ENCODE assay signal across 23 cellular contexts in genomic region chr4:120691106-120691505, GRCh38.
"Had no signal": no experiment of that assay in that cellular context is flagged by ENCODE, and none has a peak within 500 bp of the region (broad histone marks: within the 10 kb centered on the region; RNA-seq: fewer than 3 reads in every experiment).

No MANE protein-coding gene starts in this region.

- DNase-seq: activated CD4-positive, alpha-beta T cell treated with anti-CD3 and anti-CD28 coated beads, Interleukin-2, amount 10 ng/mL, durations not matched to agents 7 days and 5 days; activated CD4-positive, CD25-positive, alpha-beta regulatory T cell treated with anti-CD3 and anti-CD28 coated beads, Interleukin-2, amount 50 U/mL, for 72 hours; activated CD8-positive, alpha-beta memory T cell treated with anti-CD3 and anti-CD28 coated beads, Interleukin-2, amount 10 ng/mL, durations not matched to agents 7 days and 5 days; activated CD8-positive, alpha-beta T cell treated with anti-CD3 and anti-CD28 coated beads for 36 hours; activated effector memory CD4-positive, alpha-beta T cell treated with anti-CD3 and anti-CD28 coated beads, Interleukin-2, amount 50 U/mL, for 16 hours; activated naive CD4-positive, alpha-beta T cell treated with anti-CD3 and anti-CD28 coated beads, Interleukin-2, amount 50 U/mL, for 16 hours; activated naive CD8-positive, alpha-beta T cell treated with anti-CD3 and anti-CD28 coated beads, Interleukin-2, amount 50 U/mL, for 24 hours; activated T-cell treated with anti-CD3 and anti-CD28 coated beads for 4 hours; aorta; foreskin keratinocyte; immature natural killer cell; left ventricle myocardium superior; mammary epithelial cell; midbrain; natural killer cell; stimulated activated CD4-positive, alpha-beta T cell treated with anti-CD3 and anti-CD28 coated beads, Interleukin-12 subunit alpha, Interleukin-12 subunit beta, amount 100 ng/mL, for 4 hours; stomach; T-cell; uterus had no signal

- H3K36me3 ChIP-seq: right atrium auricular region, stomach, suprapubic skin, tibial nerve, uterus had no signal

- H3K27me3 ChIP-seq: foreskin keratinocyte, right atrium auricular region, stomach, suprapubic skin, tibial nerve, uterus had no signal

- H3K4me3 ChIP-seq: coronary artery, right atrium auricular region, stomach, suprapubic skin, tibial nerve, uterus had no signal

- H3K4me1 ChIP-seq: suprapubic skin, tibial nerve, uterus had no signal

- ATAC-seq: activated CD8-positive, alpha-beta memory T cell treated with anti-CD3 and anti-CD28 coated beads, Interleukin-2, amount 10 ng/mL, durations not matched to agents 7 days and 5 days; activated CD8-positive, alpha-beta T cell treated with anti-CD3 and anti-CD28 coated beads for 36 hours; activated naive CD8-positive, alpha-beta T cell treated with anti-CD3 and anti-CD28 coated beads, Interleukin-2, amount 50 U/mL, for 24 hours; foreskin keratinocyte; left ventricle myocardium superior; natural killer cell; T-cell had no signal

- H3K9me3 ChIP-seq: right atrium auricular region, stomach, suprapubic skin, tibial nerve, uterus had no signal
